ENCODE assay signal across 1 cellular context in the genomic region with DNA sequence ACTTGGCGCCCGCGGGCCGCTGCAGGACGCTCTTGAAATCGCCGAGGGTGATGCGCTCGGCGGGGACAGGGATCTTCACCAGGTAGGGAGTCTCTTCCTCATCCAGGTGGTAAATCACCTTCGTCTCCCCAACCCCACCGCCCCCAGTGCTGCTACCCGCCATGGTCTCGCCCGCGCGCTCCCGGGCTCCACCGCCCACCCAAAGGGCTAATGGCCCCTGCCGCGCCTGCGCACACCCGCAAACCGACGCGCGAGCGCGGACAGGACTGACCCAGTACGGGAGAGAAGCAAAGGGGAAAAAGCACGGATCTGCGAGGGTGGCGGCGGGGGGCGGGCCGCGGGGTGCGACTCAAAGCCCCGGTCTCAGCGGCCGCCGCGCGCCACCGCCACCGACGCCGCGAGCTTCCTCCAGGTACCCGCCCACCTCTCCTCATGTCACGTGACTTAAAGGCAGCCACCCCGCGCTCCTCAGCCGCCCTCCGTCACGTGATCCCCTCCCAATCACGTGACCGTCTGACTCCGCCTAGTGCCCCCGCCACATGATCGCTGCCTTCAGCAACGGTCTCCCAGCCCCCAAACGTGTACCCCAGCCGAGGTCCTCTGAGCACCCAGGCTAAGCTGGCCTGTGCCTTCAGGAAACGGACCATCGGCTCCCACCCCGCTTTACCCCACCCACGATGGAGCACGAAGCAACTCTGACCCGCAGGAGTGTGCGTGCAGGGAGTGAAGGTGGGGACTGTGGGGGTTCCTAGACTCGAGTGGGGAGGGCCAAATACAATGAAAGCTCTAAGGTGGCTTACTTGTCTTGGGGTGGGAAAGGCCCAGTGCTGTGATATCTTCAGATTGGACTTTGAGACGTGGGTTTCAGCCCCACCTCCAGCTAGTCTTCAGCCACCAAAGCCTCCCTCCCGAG.
TF ChIP-seq lines count a peak whose summit lies in the region.

Gene DVL2, minus strand, starts transcription at position 418 of the 913 bp plus-strand sequence. Its CDS starts 255 bp downstream, at position 163.

TF ChIP-seq in HepG2, 621 proteins besides CTCF, POLR2A, EP300 and RAD21 (continued from another document and continues in another):
- TF ChIP-seq, protein P1, sequence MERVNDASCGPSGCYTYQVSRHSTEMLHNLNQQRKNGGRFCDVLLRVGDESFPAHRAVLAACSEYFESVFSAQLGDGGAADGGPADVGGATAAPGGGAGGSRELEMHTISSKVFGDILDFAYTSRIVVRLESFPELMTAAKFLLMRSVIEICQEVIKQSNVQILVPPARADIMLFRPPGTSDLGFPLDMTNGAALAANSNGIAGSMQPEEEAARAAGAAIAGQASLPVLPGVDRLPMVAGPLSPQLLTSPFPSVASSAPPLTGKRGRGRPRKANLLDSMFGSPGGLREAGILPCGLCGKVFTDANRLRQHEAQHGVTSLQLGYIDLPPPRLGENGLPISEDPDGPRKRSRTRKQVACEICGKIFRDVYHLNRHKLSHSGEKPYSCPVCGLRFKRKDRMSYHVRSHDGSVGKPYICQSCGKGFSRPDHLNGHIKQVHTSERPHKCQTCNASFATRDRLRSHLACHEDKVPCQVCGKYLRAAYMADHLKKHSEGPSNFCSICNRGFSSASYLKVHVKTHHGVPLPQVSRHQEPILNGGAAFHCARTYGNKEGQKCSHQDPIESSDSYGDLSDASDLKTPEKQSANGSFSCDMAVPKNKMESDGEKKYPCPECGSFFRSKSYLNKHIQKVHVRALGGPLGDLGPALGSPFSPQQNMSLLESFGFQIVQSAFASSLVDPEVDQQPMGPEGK (CRISPR knock-in tag; IDR thresholded peaks at IDR 0.05) = peak; percentile 94
- TF ChIP-seq ZNF609 (CRISPR knock-in tag; IDR thresholded peaks at IDR 0.05; ENCODE audit: borderline replicate concordance) (peak; percentile 28; the same call in 1 of the 2 replicates), KLF9 (CRISPR knock-in tag; IDR thresholded peaks at IDR 0.05; ENCODE audit: low read depth) (peak; percentile 73; the same call in 1 of the 2 replicates), MED13 (CRISPR knock-in tag; IDR thresholded peaks at IDR 0.05) (peak; percentile 53; the same call in 1 of the 2 replicates), RBFOX2 (IDR thresholded peaks at IDR 0.05; ENCODE audit: low read depth, low read length) (peak; percentile 97), NONO (IDR thresholded peaks at IDR 0.05) (no peak), NONO (CRISPR knock-in tag; conservative IDR thresholded peaks at IDR 0.05) (peak; percentile 97), ZNF552 (CRISPR knock-in tag; IDR thresholded peaks at IDR 0.05; ENCODE audit: borderline replicate concordance) (no peak; the same call in 1 of the 2 replicates), CHD2 (IDR thresholded peaks at IDR 0.05; ENCODE audit: low read depth, low read length) (no peak), ONECUT2 (CRISPR knock-in tag; IDR thresholded peaks at IDR 0.05) (no peak), GABPB1 (CRISPR knock-in tag; IDR thresholded peaks at IDR 0.05) (peak; percentile 83), FIP1L1 (IDR thresholded peaks at IDR 0.05; ENCODE audit: borderline replicate concordance, insufficient read depth, low read depth, low read length) (no peak), UBTF (CRISPR knock-in tag; IDR thresholded peaks at IDR 0.05) (peak; percentile 20; the same call in 1 of the 2 replicates), HOXD1 (CRISPR knock-in tag; IDR thresholded peaks at IDR 0.05) (peak; percentile 83; the same call in 1 of the 2 replicates), MTA1 (CRISPR knock-in tag; IDR thresholded peaks at IDR 0.05; ENCODE audit: borderline replicate concordance) (0 out of 2 replicates have a peak, but pooled peaks have one; percentile 65), ZNF282 (IDR thresholded peaks at IDR 0.05; ENCODE audit: partially characterized antibody) (no peak), BCL6 (CRISPR knock-in tag; IDR thresholded peaks at IDR 0.05) (peak; percentile 12; the same call in 1 of the 2 replicates), RARA (CRISPR knock-in tag; IDR thresholded peaks at IDR 0.05) (0 out of 2 replicates have a peak, but pooled peaks have one; percentile 32), ZNF333 (CRISPR knock-in tag; IDR thresholded peaks at IDR 0.05; ENCODE audit: borderline replicate concordance) (no peak), ZNF12 (CRISPR knock-in tag; IDR thresholded peaks at IDR 0.05) (no peak; the same call in 1 of the 2 replicates), EED (CRISPR knock-in tag; IDR thresholded peaks at IDR 0.05) (peak; percentile 58), U2AF1 (optimal IDR thresholded peaks at IDR 0.05; ENCODE audit: low read depth, low read length) (no peak), ZNF281 (CRISPR knock-in tag; IDR thresholded peaks at IDR 0.05; ENCODE audit: borderline replicate concordance) (peak; percentile 71; the same call in 1 of the 2 replicates), THYN1 (CRISPR knock-in tag; IDR thresholded peaks at IDR 0.05; ENCODE audit: borderline replicate concordance, low read depth) (peak; percentile 71; the same call in 1 of the 2 replicates), ZNF564 (CRISPR knock-in tag; IDR thresholded peaks at IDR 0.05) (no peak), EZH2 (conservative IDR thresholded peaks at IDR 0.05; ENCODE audit: low read depth, low read length) (no peak), KDM5A (IDR thresholded peaks at IDR 0.05; ENCODE audit: borderline replicate concordance, low read length) (peak; percentile 96), HNF4G (IDR thresholded peaks at IDR 0.05; ENCODE audit: borderline replicate concordance, low read depth, low read length) (no peak), HNF4G (CRISPR knock-in tag; IDR thresholded peaks at IDR 0.05; ENCODE audit: borderline replicate concordance, low read depth) (peak; percentile 61; the same call in 1 of the 2 replicates), KLF12 (CRISPR knock-in tag; IDR thresholded peaks at IDR 0.05; ENCODE audit: borderline replicate concordance) (peak; percentile 86), ZNF446 (CRISPR knock-in tag; IDR thresholded peaks at IDR 0.05) (peak; percentile 94; the same call in 1 of the 2 replicates), PTBP1 (IDR thresholded peaks at IDR 0.05; ENCODE audit: low read depth, low read length, poor library complexity, severe bottlenecking) (no peak), ZFP41 (CRISPR knock-in tag; IDR thresholded peaks at IDR 0.05; ENCODE audit: borderline replicate concordance) (no peak), BHLHE40 (IDR thresholded peaks at IDR 0.05; ENCODE audit: low read length) (peak; percentile 99), NFKB2 (CRISPR knock-in tag; IDR thresholded peaks at IDR 0.05; ENCODE audit: borderline replicate concordance) (peak; percentile 78; the same call in 1 of the 2 replicates), AGO2 (optimal IDR thresholded peaks at IDR 0.05; ENCODE audit: low read depth, low read length) (peak; percentile 100), AHR (CRISPR knock-in tag; IDR thresholded peaks at IDR 0.05) (peak; percentile 56; the same call in 1 of the 2 replicates), RAD51 (IDR thresholded peaks at IDR 0.05; ENCODE audit: borderline replicate concordance) (peak; percentile 100), NFKBIZ (CRISPR knock-in tag; IDR thresholded peaks at IDR 0.05) (no peak; the same call in 1 of the 2 replicates), DNMT3B (CRISPR knock-in tag; conservative IDR thresholded peaks at IDR 0.05) (0 out of 2 replicates have a peak, but pooled peaks have one; percentile 44), MLX (CRISPR knock-in tag; IDR thresholded peaks at IDR 0.05) (peak; percentile 93; the same call in 1 of the 2 replicates), DR1 (CRISPR knock-in tag; IDR thresholded peaks at IDR 0.05) (peak; percentile 52; the same call in 1 of the 2 replicates), CC2D1A (CRISPR knock-in tag; IDR thresholded peaks at IDR 0.05) (no peak), BRD4 (CRISPR knock-in tag; IDR thresholded peaks at IDR 0.05) (peak; percentile 93)
- TF ChIP-seq, protein P2, sequence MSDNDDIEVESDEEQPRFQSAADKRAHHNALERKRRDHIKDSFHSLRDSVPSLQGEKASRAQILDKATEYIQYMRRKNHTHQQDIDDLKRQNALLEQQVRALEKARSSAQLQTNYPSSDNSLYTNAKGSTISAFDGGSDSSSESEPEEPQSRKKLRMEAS (IDR thresholded peaks at IDR 0.05) = peak; percentile 96
- TF ChIP-seq, protein P3, sequence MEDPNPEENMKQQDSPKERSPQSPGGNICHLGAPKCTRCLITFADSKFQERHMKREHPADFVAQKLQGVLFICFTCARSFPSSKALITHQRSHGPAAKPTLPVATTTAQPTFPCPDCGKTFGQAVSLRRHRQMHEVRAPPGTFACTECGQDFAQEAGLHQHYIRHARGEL (CRISPR knock-in tag; IDR thresholded peaks at IDR 0.05) = no peak
